ENCODE assay signal across 17 cellular contexts in the genomic region with DNA sequence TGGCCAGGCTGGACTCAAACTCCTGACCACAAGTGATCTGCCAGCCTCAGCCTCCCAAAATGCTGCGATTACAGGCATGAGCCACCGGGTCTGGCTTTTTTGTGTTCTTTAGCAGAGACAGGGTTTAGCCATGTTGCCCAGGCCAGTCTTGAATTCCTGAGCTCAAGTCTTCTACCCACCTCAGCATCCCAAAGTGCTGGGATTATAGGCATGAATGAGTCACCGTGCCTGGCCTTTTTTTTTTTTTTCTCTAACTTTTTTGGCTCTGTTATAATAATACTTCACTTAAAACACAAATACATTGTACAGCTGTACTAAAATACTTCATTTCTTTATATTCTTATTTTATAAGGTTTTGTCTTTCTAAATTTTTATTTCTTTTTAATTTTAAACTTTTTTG.
DNase-seq lines count a peak whose midpoint lies in the region; ATAC-seq and TF ChIP-seq lines count a peak whose summit lies in the region.
"Had no signal": no experiment of that assay in that cellular context is flagged by ENCODE, and none has a peak within 500 bp of the region (broad histone marks: within the 10 kb centered on the region; RNA-seq: fewer than 3 reads in every experiment).

No MANE protein-coding gene starts in this region.

- H3K9me3 Mint-ChIP-seq in HFFc6 = peaks cover 40% of the 10 kb centered on the region
- H3K9me3 Mint-ChIP-seq in stimulated activated naive CD8-positive, alpha-beta T cell treated with anti-CD3 and anti-CD28 coated beads, Interleukin-15, amount 100 ng/mL, for 72 hours = peaks cover 12 to 15% of the 10 kb centered on the region in 2 donors

- no peaks in the 10 kb centered on the region for H3K4me1 ChIP-seq in Karpas-422 (ENCODE audit: low read length)
- H3K4me1 ChIP-seq in mesendoderm (ENCODE audit: control insufficient read depth, low read depth, low read length) = no peaks in the 10 kb centered on the region
- H3K4me1 ChIP-seq in smooth muscle cell (ENCODE audit: low read depth) = no peaks in the 10 kb centered on the region

- TF ChIP-seq CTCF in HFFc6 (IDR thresholded peaks at IDR 0.05) (no peak), smooth muscle cell (IDR thresholded peaks at IDR 0.05; ENCODE audit: borderline replicate concordance, insufficient read depth, poor library complexity, severe bottlenecking) (no peak)

- H3K27me3 Mint-ChIP-seq in HFFc6 (ENCODE audit: insufficient read depth) = no peaks in the 10 kb centered on the region
- no peaks in the 10 kb centered on the region for H3K27me3 Mint-ChIP-seq in stimulated activated naive CD8-positive, alpha-beta T cell treated with anti-CD3 and anti-CD28 coated beads, Interleukin-15, amount 100 ng/mL, for 72 hours
- H3K27me3 Mint-ChIP-seq: B cell; CD4-positive, alpha-beta T cell had no signal

- no peak overlapping the region for H4K8ac ChIP-seq in mesendoderm (ENCODE audit: low read depth, low read length)

- H3K23ac ChIP-seq in mesendoderm (ENCODE audit: low read length) = no peak overlapping the region

- peak; percentile 23 for DNase-seq in ELF-1 (ENCODE audit: low read depth, low spot score)
- no peak for DNase-seq in Karpas-422
- peak; percentile 34 for DNase-seq in astrocyte of the hippocampus (ENCODE audit: low read depth, low spot score)
- peak; percentile 38 for DNase-seq in mesendoderm
- no peak for DNase-seq in HFFc6
- DNase-seq in stimulated activated naive CD8-positive, alpha-beta T cell treated with anti-CD3 and anti-CD28 coated beads, Interleukin-15, amount 100 ng/mL, for 72 hours = no peak
- DNase-seq in smooth muscle cell (lab: John Stamatoyannopoulos, UW; ENCODE audit: unreplicated experiment) = no peak
- DNase-seq in GF-D8 (lab: John Stamatoyannopoulos, UW) = no peak
- DNase-seq: C1 segment of cervical spinal cord; Calu3; CD4-positive, alpha-beta T cell; DMS 273 treated with DMSO at 0.1 percent for 48 hours; DMS79; IMR-90; KBM-7 had no signal

- WGBS in mesendoderm (ENCODE audit: extremely low coverage, insufficient coverage, low lambda C conversion rate) = no CpG with 5 or more reads among the region's 3 CpGs
- WGBS in smooth muscle cell (ENCODE audit: low lambda C conversion rate) = 39% methylated on average over 3 of the region's 3 CpGs

- H3K9me3 ChIP-seq in Karpas-422 (ENCODE audit: low read length) = no peaks in the 10 kb centered on the region; the same call in 1 of the 2 replicates
- no peaks in the 10 kb centered on the region for H3K9me3 ChIP-seq in smooth muscle cell (replicated peaks; ENCODE audit: low read depth)

- ATAC-seq in stimulated activated naive CD8-positive, alpha-beta T cell treated with anti-CD3 and anti-CD28 coated beads, Interleukin-15, amount 100 ng/mL, for 72 hours = no peak

- no peak overlapping the region for H3K27ac ChIP-seq in Karpas-422 (ENCODE audit: low read length)
- no peak overlapping the region for H3K27ac ChIP-seq in mesendoderm (ENCODE audit: low read depth, low read length)
- no peak overlapping the region for H3K27ac ChIP-seq in smooth muscle cell (ENCODE audit: low read depth)
- H3K27ac ChIP-seq: HL-60 had no signal

- no peaks in the 10 kb centered on the region for H3F3A ChIP-seq in smooth muscle cell (ENCODE audit: low read depth)

- H3K79me1 ChIP-seq in mesendoderm (ENCODE audit: low read length) = no peaks in the 10 kb centered on the region

- no peaks in the 10 kb centered on the region for H3K9me2 ChIP-seq in Karpas-422 (replicated peaks; ENCODE audit: insufficient read depth, low read length)

- H3K27me3 ChIP-seq in Karpas-422 (ENCODE audit: low read length) = no peaks in the 10 kb centered on the region
- H3K27me3 ChIP-seq in mesendoderm (ENCODE audit: insufficient read depth, low read length, poor library complexity) = no peaks in the 10 kb centered on the region
- H3K27me3 ChIP-seq in smooth muscle cell (ENCODE audit: low read depth) = no peaks in the 10 kb centered on the region

- H3K9ac ChIP-seq in Karpas-422 (ENCODE audit: low read length) = no peak overlapping the region
- H3K9ac ChIP-seq in mesendoderm (ENCODE audit: low read length) = no peak overlapping the region
- H3K9ac ChIP-seq in smooth muscle cell (ENCODE audit: low read depth) = no peak overlapping the region

- no peak overlapping the region for H3K4me3 Mint-ChIP-seq in HFFc6
- no peak overlapping the region for H3K4me3 Mint-ChIP-seq in stimulated activated naive CD8-positive, alpha-beta T cell treated with anti-CD3 and anti-CD28 coated beads, Interleukin-15, amount 100 ng/mL, for 72 hours
- H3K4me3 Mint-ChIP-seq: B cell; CD4-positive, alpha-beta T cell had no signal

- H4K20me1 ChIP-seq in Karpas-422 (ENCODE audit: insufficient read depth, low read depth, low read length) = no peaks in the 10 kb centered on the region
- H4K20me1 ChIP-seq in smooth muscle cell (ENCODE audit: low read depth) = no peaks in the 10 kb centered on the region

- H3K4ac ChIP-seq in mesendoderm (ENCODE audit: low read depth, low read length) = no peak overlapping the region

- no peak overlapping the region for H2AK5ac ChIP-seq in mesendoderm (ENCODE audit: low read length)

- H3K18ac ChIP-seq in mesendoderm (ENCODE audit: low read length) = no peak overlapping the region

- no peak overlapping the region for H3K27ac Mint-ChIP-seq in HFFc6
- H3K27ac Mint-ChIP-seq in stimulated activated naive CD8-positive, alpha-beta T cell treated with anti-CD3 and anti-CD28 coated beads, Interleukin-15, amount 100 ng/mL, for 72 hours = no peak overlapping the region
- H3K27ac Mint-ChIP-seq: B cell; CD4-positive, alpha-beta T cell had no signal

- H3K36me3 Mint-ChIP-seq in HFFc6 (ENCODE audit: low read depth) = no peaks in the 10 kb centered on the region

- no peak overlapping the region for H2BK5ac ChIP-seq in mesendoderm (ENCODE audit: low read length)

- H3K36me3 ChIP-seq in Karpas-422 (ENCODE audit: insufficient read depth, low read length) (no peaks in the 10 kb centered on the region), mesendoderm (ENCODE audit: control insufficient read depth, insufficient read depth, low read length) (no peaks in the 10 kb centered on the region), smooth muscle cell (ENCODE audit: low read depth) (no peaks in the 10 kb centered on the region)

- no peaks in the 10 kb centered on the region for H3K4me1 Mint-ChIP-seq in HFFc6 (ENCODE audit: low read depth)
- no peaks in the 10 kb centered on the region for H3K4me1 Mint-ChIP-seq in stimulated activated naive CD8-positive, alpha-beta T cell treated with anti-CD3 and anti-CD28 coated beads, Interleukin-15, amount 100 ng/mL, for 72 hours
- H3K4me1 Mint-ChIP-seq: B cell had no signal

- no peak overlapping the region for H2BK120ac ChIP-seq in mesendoderm (ENCODE audit: low read depth, low read length)

- H3K79me2 ChIP-seq in Karpas-422 (ENCODE audit: low read length) (no peaks in the 10 kb centered on the region), mesendoderm (ENCODE audit: control insufficient read depth, insufficient read depth, low read length) (no peaks in the 10 kb centered on the region), smooth muscle cell (ENCODE audit: low read depth) (no peaks in the 10 kb centered on the region)

- H3K4me2 ChIP-seq in Karpas-422 (ENCODE audit: low read depth, low read length, poor library complexity, severe bottlenecking) = no peak overlapping the region
- no peak overlapping the region for H3K4me2 ChIP-seq in mesendoderm (ENCODE audit: low read length)
- no peak overlapping the region for H3K4me2 ChIP-seq in smooth muscle cell

- H2AFZ ChIP-seq in Karpas-422 (ENCODE audit: low read length) (peak overlapping the region; percentile 72; the same call in 1 of the 2 replicates), smooth muscle cell (ENCODE audit: low read depth) (no peak overlapping the region)

- no peak overlapping the region for H3K56ac ChIP-seq in mesendoderm (ENCODE audit: low read length)

- H2BK15ac ChIP-seq in mesendoderm (replicated peaks; ENCODE audit: low read depth) = no peak overlapping the region

- no peak overlapping the region for H4K5ac ChIP-seq in mesendoderm (ENCODE audit: low read length)

- H3K4me3 ChIP-seq in Karpas-422 (ENCODE audit: low read length) (no peak overlapping the region), mesendoderm (ENCODE audit: low read length) (no peak overlapping the region), smooth muscle cell (no peak overlapping the region)

Comparison
In these comparisons a context has a peak if more than half of its experiments do, and no peak if none do; other contexts are left out.
1. DNase-seq: peak in ELF-1 (single experiment), astrocyte of the hippocampus (single experiment) and mesendoderm (single experiment); none in Karpas-422 (single experiment), HFFc6 (single experiment), stimulated activated naive CD8-positive, alpha-beta T cell treated with anti-CD3 and anti-CD28 coated beads, Interleukin-15, amount 100 ng/mL, for 72 hours (0 of 2), smooth muscle cell (single experiment) and GF-D8 (single experiment).